11 cellular contexts compared by ENCODE assay signal in the genomic region with DNA sequence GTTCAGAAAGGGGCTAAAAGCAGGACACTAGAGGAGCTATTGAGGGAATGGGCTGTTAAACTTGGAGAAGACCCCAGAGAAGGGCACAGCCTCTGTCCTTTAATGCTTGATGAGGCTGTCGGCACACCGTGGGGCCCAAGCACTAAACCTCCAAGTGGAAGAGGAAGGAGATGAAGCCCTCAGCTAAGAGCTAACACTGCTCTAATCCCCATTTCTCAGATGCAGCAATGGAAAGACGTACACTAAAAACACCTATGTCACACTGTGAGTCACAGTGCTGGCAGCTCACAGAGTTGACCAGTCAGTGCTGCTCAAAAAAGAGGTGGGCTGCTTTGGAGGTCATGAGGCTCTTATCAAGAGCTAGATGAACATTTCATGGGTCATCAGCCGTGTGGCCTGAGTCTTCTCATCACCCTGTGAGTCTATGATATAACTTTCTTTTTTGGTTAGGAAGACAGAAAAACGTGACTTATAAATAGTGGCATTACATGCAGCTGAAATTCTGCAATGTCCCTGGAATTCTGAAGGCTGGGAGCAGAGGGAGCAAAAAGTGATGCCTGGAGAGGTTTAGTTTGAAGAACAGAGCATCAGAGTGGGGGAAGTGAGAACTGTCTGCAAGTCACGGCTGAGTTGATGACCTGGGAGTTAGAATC. TPM values are rescaled to one million over a fixed set of nuclear protein-coding genes. Genes with fewer than 3 reads are reported as not detected.
A peak's percentile ranks its signal among the peaks of the same experiment; 100 is the strongest.
DNase-seq lines count a peak whose midpoint lies in the region; ATAC-seq and TF ChIP-seq lines count a peak whose summit lies in the region.
"Had no signal": no experiment of that assay in that cellular context is flagged by ENCODE, and none has a peak within 500 bp of the region (broad histone marks: within the 10 kb centered on the region; RNA-seq: fewer than 3 reads in every experiment).

No MANE protein-coding gene starts in this region.

- no peaks in the 10 kb centered on the region for H3K9me3 Mint-ChIP-seq in activated naive CD4-positive, alpha-beta T cell treated with anti-CD3 and anti-CD28 coated beads, Interleukin-2, amount 50 U/mL, for 72 hours
- H3K9me3 Mint-ChIP-seq: brain had no signal

- peak; percentile 75 for DNase-seq in DMS153 treated with DMSO at 0.1 percent for 48 hours (lab: John Stamatoyannopoulos, UW; ENCODE audit: unreplicated experiment)
- DNase-seq in DMS153 (lab: John Stamatoyannopoulos, UW): no peak
- DNase-seq in activated naive CD4-positive, alpha-beta T cell treated with anti-CD3 and anti-CD28 coated beads, Interleukin-2, amount 50 U/mL, for 72 hours (ENCODE audit: low spot score in 2 of 2): no peak
- DNase-seq in sigmoid colon: no peak
- DNase-seq in glomerular visceral epithelial cell (ENCODE audit: extremely low spot score): no peak
- DNase-seq: 8988T had no signal

- intact Hi-C loops in sigmoid colon (cut with DNase I): no loop called here

- H3K36me3 ChIP-seq in KOPT-K1 (ENCODE audit: insufficient read depth, low read length) (0 out of 2 replicates have a peak, but pooled peaks cover 1% of the 10 kb centered on the region), parathyroid adenoma (ENCODE audit: control insufficient read depth, insufficient read depth, low read length) (no peaks in the 10 kb centered on the region), sigmoid colon (no peaks in the 10 kb centered on the region)

- no peak for TF ChIP-seq EP300 in sigmoid colon (IDR thresholded peaks at IDR 0.05)

- no peak overlapping the region for H2AFZ ChIP-seq in parathyroid adenoma

- H3K4me3 ChIP-seq in parathyroid adenoma (ENCODE audit: low read depth, low read length): peak overlapping the region; percentile 30
- H3K4me3 ChIP-seq in sigmoid colon: no peak overlapping the region
- H3K4me3 ChIP-seq: SK-N-MC had no signal

- H3K9me3 ChIP-seq in KOPT-K1 (ENCODE audit: insufficient read depth, low read length, poor library complexity, severe bottlenecking) (no peaks in the 10 kb centered on the region), parathyroid adenoma (ENCODE audit: control insufficient read depth, low read length) (no peaks in the 10 kb centered on the region), sigmoid colon (no peaks in the 10 kb centered on the region)

- no peak for TF ChIP-seq POLR2A in sigmoid colon (IDR thresholded peaks at IDR 0.05)

- 66 to 83% methylated on average over 6 of the region's 6 CpGs for WGBS in sigmoid colon, 2 donors

- peak; percentile 83 to 89 for ATAC-seq in activated naive CD4-positive, alpha-beta T cell treated with anti-CD3 and anti-CD28 coated beads, Interleukin-2, amount 50 U/mL, for 72 hours
- no peak for ATAC-seq in GM19324 (IDR thresholded peaks at IDR 0.05; ENCODE audit: low FRiP score, unreplicated experiment)

- H3K4me2 ChIP-seq in parathyroid adenoma (ENCODE audit: low read length): peak overlapping the region; percentile 56

- H3K9ac ChIP-seq in parathyroid adenoma: no peak overlapping the region

- peak overlapping the region; percentile 99 for H3K27ac Mint-ChIP-seq in activated naive CD4-positive, alpha-beta T cell treated with anti-CD3 and anti-CD28 coated beads, Interleukin-2, amount 50 U/mL, for 72 hours

- H3K36me3 Mint-ChIP-seq in activated naive CD4-positive, alpha-beta T cell treated with anti-CD3 and anti-CD28 coated beads, Interleukin-2, amount 50 U/mL, for 72 hours: peaks cover 55 to 75% of the 10 kb centered on the region in 2 donors
- H3K36me3 Mint-ChIP-seq: brain had no signal

- H3K79me2 ChIP-seq in parathyroid adenoma: no peaks in the 10 kb centered on the region

- TF ChIP-seq CTCF in parathyroid adenoma (IDR thresholded peaks at IDR 0.05) (no peak), sigmoid colon (IDR thresholded peaks at IDR 0.05) (no peak)

- H3K27ac ChIP-seq in KOPT-K1 (ENCODE audit: low read depth, low read length, poor library complexity, severe bottlenecking) (peak overlapping the region; percentile 15), parathyroid adenoma (peak overlapping the region; percentile 91), sigmoid colon (no peak overlapping the region)
- H3K27ac ChIP-seq: SK-N-MC had no signal

- H3K4me1 ChIP-seq in parathyroid adenoma (peaks cover 30% of the 10 kb centered on the region), sigmoid colon (peaks cover 0 to 10% (median 0%) of the 10 kb centered on the region in 4 donors)

- H3K27me3 ChIP-seq in parathyroid adenoma (ENCODE audit: control insufficient read depth, insufficient read depth, low read length) (no peaks in the 10 kb centered on the region), sigmoid colon (no peaks in the 10 kb centered on the region)

RNA-seq across cellular contexts. Expression of a gene that starts 21.5 kb away (rescaled TPM):
- 10 to 100 TPM; 11.0 to 26.9 TPM for total RNA-seq in activated naive CD4-positive, alpha-beta T cell treated with anti-CD3 and anti-CD28 coated beads, Interleukin-2, amount 50 U/mL, for 72 hours
- 1 to 10 TPM; 1.4 to 3.0 (median 1.9) TPM for total RNA-seq in sigmoid colon
- polyA plus RNA-seq in sigmoid colon: 10 to 100 TPM in 1 of 3 donors, 1 to 10 TPM in 1, under 1 TPM in 1; 0.60 to 11.7 (median 1.4) TPM

Comparison
In these comparisons a context has a peak if more than half of its experiments do, and no peak if none do; other contexts are left out.
1. H3K27ac ChIP-seq: peak in KOPT-K1 (single experiment) and parathyroid adenoma (single experiment); none in sigmoid colon (0 of 4).